In the genomic region with DNA sequence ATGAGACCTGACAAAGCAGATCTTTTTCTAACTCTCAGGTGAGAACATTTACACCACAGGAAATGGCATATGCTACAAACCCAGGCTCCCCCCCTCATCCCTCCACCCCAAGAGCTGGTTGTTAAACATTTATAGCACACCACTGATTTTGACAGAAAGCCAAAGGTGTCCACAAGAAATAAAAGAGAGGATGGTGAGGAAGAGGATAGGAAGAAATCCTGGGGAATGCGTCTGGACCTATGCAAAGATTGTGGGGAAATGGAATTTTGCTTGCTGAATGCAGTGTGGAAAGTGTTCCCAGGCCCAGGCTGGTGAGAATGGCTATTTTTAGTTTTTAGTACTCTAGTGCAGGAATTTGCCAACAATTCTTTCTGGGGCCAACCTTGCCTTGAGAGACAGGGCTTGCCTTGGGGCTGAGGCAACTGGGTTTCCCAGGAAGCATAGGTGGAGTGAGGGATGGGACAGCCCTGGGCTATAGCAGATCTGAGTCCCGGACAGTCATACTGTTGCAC, we compare ENCODE assay signal across 14 cellular contexts.
DNase-seq lines count a peak whose midpoint lies in the region; ATAC-seq and TF ChIP-seq lines count a peak whose summit lies in the region.
"Had no signal": no experiment of that assay in that cellular context is flagged by ENCODE, and none has a peak within 500 bp of the region (broad histone marks: within the 10 kb centered on the region; RNA-seq: fewer than 3 reads in every experiment).

No MANE protein-coding gene starts in this region.

- H3K4me3 ChIP-seq in epithelial cell of proximal tubule (ENCODE audit: low read depth, low read length): no peak overlapping the region
- H3K4me3 ChIP-seq: GM23338, pancreas had no signal

- ATAC-seq in omental fat pad (ENCODE audit: low FRiP score) (no peak), GM19324 (IDR thresholded peaks at IDR 0.05; ENCODE audit: low FRiP score, unreplicated experiment) (no peak)
- ATAC-seq: activated T-cell treated with anti-CD3 and anti-CD28 coated beads, Interleukin-2, amount 50 U/mL, for 4 hours; GM23338; pancreas had no signal

- TF ChIP-seq CTCF in epithelial cell of proximal tubule (conservative IDR thresholded peaks at IDR 0.05; ENCODE audit: low read depth, low read length) (no peak), omental fat pad (IDR thresholded peaks at IDR 0.05) (no peak)

- DNase-seq in AG08396 (ENCODE audit: low spot score) (peak; percentile 72), NCI-H226 (peak; percentile 78), epithelial cell of proximal tubule (ENCODE audit: low read depth) (peak; percentile 51), myocyte (ENCODE audit: low read depth) (peak; percentile 37), HPDE6-E6E7 (ENCODE audit: extremely low spot score) (no peak), omental fat pad (ENCODE audit: low spot score) (no peak), MV-4-11 (lab: John Stamatoyannopoulos, UW) (no peak)
- DNase-seq: activated T-cell treated with anti-CD3 and anti-CD28 coated beads, Interleukin-2, amount 50 U/mL, for 4 hours; C1 segment of cervical spinal cord; endodermal cell; hypothalamus; pancreas had no signal

Comparison
In these comparisons a context has a peak if more than half of its experiments do, and no peak if none do; other contexts are left out.
1. DNase-seq: peak in AG08396 (single experiment), NCI-H226 (single experiment), epithelial cell of proximal tubule (single experiment) and myocyte (single experiment); none in HPDE6-E6E7 (single experiment), omental fat pad (single experiment) and MV-4-11 (single experiment).